In genomic region chr21:43516295-43516847, GRCh38 we compare ENCODE assay signal across 7 cellular contexts.
A peak's percentile ranks its signal among the peaks of the same experiment; 100 is the strongest.
DNase-seq lines count a peak whose midpoint lies in the region; ATAC-seq, FAIRE-seq and TF ChIP-seq lines count a peak whose summit lies in the region.
"Not testable (repeated sequence)": the region's sequence is repeated elsewhere in the genome, so short reads cannot be mapped to it uniquely, and the experiment has no call there.

No MANE protein-coding gene starts in this region.

- H3K27ac ChIP-seq in IMR-90 (ENCODE audit: insufficient read depth, low read length); Panc1 (ENCODE audit: low read length); keratinocyte (ENCODE audit: control insufficient read depth, insufficient read depth, low read length); HepG2 (ENCODE audit: extremely low read length, insufficient read depth, low read length): not testable (repeated sequence)

- FAIRE-seq in keratinocyte (lab: Jason Lieb, UNC): peak; percentile 32
- FAIRE-seq in HepG2 (lab: Jason Lieb, UNC): not testable (repeated sequence)

- not testable (repeated sequence) for H3K9me3 Mint-ChIP-seq in MCF 10A (ENCODE audit: unreplicated experiment)

- H3K9ac ChIP-seq in IMR-90 (ENCODE audit: low read depth, low read length); keratinocyte (ENCODE audit: control insufficient read depth, extremely low read depth, insufficient read depth, low read length); HepG2 (ENCODE audit: insufficient read depth, low read depth, low read length): not testable (repeated sequence)

- not testable (repeated sequence) for H2AK9ac ChIP-seq in IMR-90 (replicated peaks; ENCODE audit: low read depth, low read length, poor library complexity)

- H2BK15ac ChIP-seq in IMR-90 (ENCODE audit: low read depth, low read length): not testable (repeated sequence)

- H3K18ac ChIP-seq in IMR-90 (ENCODE audit: low read depth, low read length): not testable (repeated sequence)

- not testable (repeated sequence) for H4K91ac ChIP-seq in IMR-90 (ENCODE audit: insufficient read depth, low read depth, low read length)

- H3K4ac ChIP-seq in IMR-90 (ENCODE audit: low read depth, low read length): not testable (repeated sequence)

- H4K20me1 ChIP-seq in IMR-90 (ENCODE audit: insufficient read depth, low read length); keratinocyte (ENCODE audit: control insufficient read depth, extremely low read depth, insufficient read depth, low read length); HepG2 (ENCODE audit: insufficient read depth, low read length): not testable (repeated sequence)

- not testable (repeated sequence) for TF ChIP-seq CTCF in IMR-90 (conservative IDR thresholded peaks at IDR 0.05; ENCODE audit: low read depth, low read length); Panc1 (IDR thresholded peaks at IDR 0.05); MCF 10A (IDR thresholded peaks at IDR 0.05; ENCODE audit: unreplicated experiment); keratinocyte (optimal IDR thresholded peaks at IDR 0.05 in 1 of 3, IDR thresholded peaks at IDR 0.05 in 1 of 3, conservative IDR thresholded peaks at IDR 0.05 in 1 of 3; ENCODE audit: extremely low read depth in 1 of 3, insufficient read depth in 2 of 3, low read length in 3 of 3); HepG2 (CRISPR knock-in tag; IDR thresholded peaks at IDR 0.05); mucosa of descending colon (IDR thresholded peaks at IDR 0.05)

- not testable (repeated sequence) for H3K79me2 ChIP-seq in keratinocyte (ENCODE audit: control insufficient read depth, insufficient read depth, low read length); HepG2 (ENCODE audit: insufficient read depth, low read length)

- in situ Hi-C loops in IMR-90 (cut with MboI; ENCODE audit: low sequenced_read_pairs); Panc1 (cut with HindIII; ENCODE audit: low pct_unique_long_range_greater_than_20kb, low sequenced_read_pairs); HepG2 (cut with HindIII; ENCODE audit: extremely low pct_ligation_motif_present, low pct_unique_long_range_greater_than_20kb): not testable (repeated sequence)

- not testable (repeated sequence) for H3K4me2 ChIP-seq in IMR-90 (ENCODE audit: low read depth, low read length); keratinocyte (ENCODE audit: control insufficient read depth, extremely low read depth, insufficient read depth, low read depth, low read length); HepG2 (ENCODE audit: low read depth, low read length)

- not testable (repeated sequence) for H3K4me1 Mint-ChIP-seq in MCF 10A (ENCODE audit: insufficient read depth, unreplicated experiment)

- not testable (repeated sequence) for H2BK20ac ChIP-seq in IMR-90 (ENCODE audit: low read depth, low read length)

- intact Hi-C loops in IMR-90 (cut with micrococcal nuclease); Panc1 (cut with micrococcal nuclease; ENCODE audit: unreplicated experiment); MCF 10A (cut with micrococcal nuclease); HepG2 (cut with micrococcal nuclease; ENCODE audit: unreplicated experiment); mucosa of descending colon (cut with DNase I, micrococcal nuclease): not testable (repeated sequence)

- not testable (repeated sequence) for H4K5ac ChIP-seq in IMR-90 (ENCODE audit: low read depth, low read length)

- not testable (repeated sequence) for H4K8ac ChIP-seq in IMR-90 (ENCODE audit: low read depth in 2 of 2, low read length in 2 of 2)

- H3K4me1 ChIP-seq in IMR-90 (ENCODE audit: control insufficient read depth, insufficient read depth, low read length); Panc1 (ENCODE audit: control insufficient read depth, insufficient read depth, low read length); keratinocyte (ENCODE audit: control insufficient read depth, extremely low read depth, insufficient read depth, low read length); HepG2 (ENCODE audit: insufficient read depth, low read length); mucosa of descending colon (ENCODE audit: low read depth): not testable (repeated sequence)

- H3K36me3 Mint-ChIP-seq in MCF 10A (ENCODE audit: insufficient read depth, unreplicated experiment): not testable (repeated sequence)

- TF ChIP-seq RAD21 in IMR-90 (IDR thresholded peaks at IDR 0.05; ENCODE audit: low read length); HepG2 (CRISPR knock-in tag; IDR thresholded peaks at IDR 0.05): not testable (repeated sequence)

- H3K4me3 ChIP-seq in IMR-90 (ENCODE audit: insufficient read depth, low read depth, low read length); Panc1 (ENCODE audit: low read depth in 2 of 2, low read length in 2 of 2); keratinocyte (ENCODE audit: control insufficient read depth in 2 of 3, extremely low read depth in 1 of 3, insufficient read depth in 2 of 3, low read depth in 1 of 3, low read length in 3 of 3); HepG2 (replicated peaks in 1 of 3; ENCODE audit: insufficient read depth in 1 of 3, low read depth in 2 of 3, low read length in 3 of 3); mucosa of descending colon: not testable (repeated sequence)

- not testable (repeated sequence) for H2BK120ac ChIP-seq in IMR-90 (ENCODE audit: low read depth, low read length)

- H2AFZ ChIP-seq in IMR-90 (replicated peaks; ENCODE audit: low read length, poor library complexity); keratinocyte (ENCODE audit: control insufficient read depth, low read length); HepG2 (ENCODE audit: low read length): not testable (repeated sequence)

- TF ChIP-seq POLR2A in IMR-90 (IDR thresholded peaks at IDR 0.05; ENCODE audit: low read depth, low read length); HepG2 (IDR thresholded peaks at IDR 0.05; ENCODE audit: insufficient read depth in 1 of 2, low read depth in 2 of 2, low read length in 2 of 2): not testable (repeated sequence)

- WGBS in IMR-90 (ENCODE audit: extremely low coverage in 2 of 2, insufficient read length in 1 of 2), 2 experiments: no CpG with 5 or more reads among the region's 4 CpGs
- no CpG with 5 or more reads among the region's 4 CpGs for WGBS in HepG2 (ENCODE audit: low lambda C conversion rate)

- ATAC-seq in IMR-90 (ENCODE audit: low read depth) (peak; percentile 40), Panc1 (0 out of 2 replicates have a peak, but pooled peaks have one; percentile 33), left lobe of liver (peak; percentile 5), HepG2 (peak; percentile 69), mucosa of descending colon (peak; percentile 63)

- POLR2A ChIA-PET in IMR-90 (lab: Charles Lee; ENCODE audit: unreplicated experiment); Panc1 (lab: Charles Lee); MCF 10A (lab: Yijun Ruan, JAX); HepG2 (lab: Yijun Ruan, JAX): not testable (repeated sequence)

- not testable (repeated sequence) for DNase-seq in IMR-90; Panc1 (ENCODE audit: low read depth, low spot score); MCF 10A (ENCODE audit: unreplicated experiment); keratinocyte (ENCODE audit: low read depth, low spot score); left lobe of liver (ENCODE audit: low spot score); HepG2 (ENCODE audit: low spot score); mucosa of descending colon

- H2AK5ac ChIP-seq in IMR-90 (ENCODE audit: low read depth, low read length): not testable (repeated sequence)

- dilution Hi-C loops in IMR-90 (cut with HindIII; ENCODE audit: low sequenced_read_pairs, unreplicated experiment); keratinocyte (cut with MboI; ENCODE audit: extremely low pct_ligation_motif_present, low sequenced_read_pairs): not testable (repeated sequence)

- CTCF ChIA-PET in IMR-90 (lab: Yijun Ruan, JAX); Panc1 (lab: Charles Lee); MCF 10A (lab: Yijun Ruan, JAX); HepG2 (lab: Yijun Ruan, JAX; ENCODE audit: low intra/inter-chr PET ratio, low total read pairs): not testable (repeated sequence)

- H3K23ac ChIP-seq in IMR-90 (ENCODE audit: low read depth, low read length): not testable (repeated sequence)

- H3K27ac Mint-ChIP-seq in MCF 10A (ENCODE audit: low read depth, unreplicated experiment): not testable (repeated sequence)

- H3K36me3 ChIP-seq in IMR-90 (ENCODE audit: control insufficient read depth, insufficient read depth, low read length); Panc1 (ENCODE audit: control insufficient read depth, insufficient read depth, low read length); keratinocyte (ENCODE audit: control insufficient read depth in 2 of 2, extremely low read depth in 1 of 2, insufficient read depth in 2 of 2, low read length in 2 of 2); HepG2 (replicated peaks in 1 of 2; ENCODE audit: control insufficient read depth in 1 of 2, insufficient read depth in 2 of 2, low read length in 2 of 2); mucosa of descending colon (ENCODE audit: low read depth): not testable (repeated sequence)

- BruUV-seq in IMR-90 (replicated peaks; lab: Mats Ljungman, UMichigan); Panc1 (replicated peaks; lab: Mats Ljungman, UMichigan): not testable (repeated sequence)
- BruUV-seq in MCF 10A (replicated peaks; lab: Mats Ljungman, UMichigan) (TSS peak; percentile 74), HepG2 (replicated peaks; lab: Mats Ljungman, UMichigan) (TSS peak; percentile 66)

- not testable (repeated sequence) for H3K27me3 ChIP-seq in IMR-90 (ENCODE audit: control insufficient read depth, insufficient read depth, low read length); Panc1 (ENCODE audit: control insufficient read depth, insufficient read depth, low read length); keratinocyte (ENCODE audit: control insufficient read depth, extremely low read depth, insufficient read depth, low read length); HepG2 (ENCODE audit: control insufficient read depth in 1 of 2, insufficient read depth in 2 of 2, low read length in 2 of 2)

- TF ChIP-seq EP300 in HepG2 (IDR thresholded peaks at IDR 0.05; ENCODE audit: low read depth in 2 of 2, low read length in 2 of 2); HepG2 (CRISPR knock-in tag; IDR thresholded peaks at IDR 0.05; ENCODE audit: borderline replicate concordance): not testable (repeated sequence)

- H3K27me3 Mint-ChIP-seq in MCF 10A (ENCODE audit: insufficient read depth, unreplicated experiment): not testable (repeated sequence)

- H3K9me3 ChIP-seq in IMR-90 (ENCODE audit: control insufficient read depth, insufficient read depth, low read length); Panc1 (ENCODE audit: control insufficient read depth, insufficient read depth, low read depth, low read length); keratinocyte (ENCODE audit: control insufficient read depth, low read depth, low read length); HepG2 (ENCODE audit: low read length); mucosa of descending colon: not testable (repeated sequence)

- not testable (repeated sequence) for H3K9me1 ChIP-seq in IMR-90 (ENCODE audit: insufficient read depth, low read length); keratinocyte (ENCODE audit: control insufficient read depth, extremely low read depth, insufficient read depth, low read length)

- H2BK5ac ChIP-seq in IMR-90 (ENCODE audit: low read depth, low read length, poor library complexity, severe bottlenecking): not testable (repeated sequence)

- not testable (repeated sequence) for H3K56ac ChIP-seq in IMR-90 (ENCODE audit: extremely low read depth, insufficient read depth, low read length)

- H3K14ac ChIP-seq in IMR-90 (replicated peaks; ENCODE audit: low read depth, low read length): not testable (repeated sequence)

- H3K4me3 Mint-ChIP-seq in MCF 10A (ENCODE audit: unreplicated experiment): not testable (repeated sequence)

- not testable (repeated sequence) for H3K79me1 ChIP-seq in IMR-90 (ENCODE audit: low read depth in 1 of 2, low read length in 2 of 2)

Comparison
In these comparisons a context has a peak if more than half of its experiments do, and no peak if none do; other contexts are left out.
1. ATAC-seq: peak in every context shown above with its lines; median percentile 69 in HepG2; 63 in mucosa of descending colon; 40 in IMR-90; 33 in Panc1; 5 in left lobe of liver.